12 cellular contexts compared by ENCODE assay signal in genomic region chr5:141234109-141234508, GRCh38. TPM values are rescaled to one million over a fixed set of nuclear protein-coding genes. Genes with fewer than 3 reads are reported as not detected.
DNase-seq lines count a peak whose midpoint lies in the region; ATAC-seq, FAIRE-seq and TF ChIP-seq lines count a peak whose summit lies in the region.
"Had no signal": no experiment of that assay in that cellular context is flagged by ENCODE, and none has a peak within 500 bp of the region (broad histone marks: within the 10 kb centered on the region; RNA-seq: fewer than 3 reads in every experiment).

No MANE protein-coding gene starts in this region.

- peaks cover 14% of the 10 kb centered on the region for H3K9me3 Mint-ChIP-seq in activated CD4-positive, alpha-beta T cell treated with anti-CD3 and anti-CD28 coated beads, Interleukin-2, amount 10 ng/mL, durations not matched to agents 24 days and 14 days

- SMC1A ChIA-PET in GM12878 (lab: Charles Lee; ENCODE audit: uncharacterized antibody, unreplicated experiment), result no interaction called here

- POLR2A ChIA-PET in GM12878 (lab: Charles Lee), result no interaction called here

- FAIRE-seq in GM12878 (lab: Jason Lieb, UNC), result no peak

- H3K9me3 ChIP-seq in HUES6 (ENCODE audit: control insufficient read depth, insufficient read depth, low read depth, low read length), result peaks cover 42% of the 10 kb centered on the region
- peaks cover 2% of the 10 kb centered on the region; the same call in 1 of the 3 replicates for H3K9me3 ChIP-seq in GM12878 (replicated peaks; ENCODE audit: control insufficient read depth, insufficient read depth, low read length)
- peaks cover 0 to 23% (median 4%) of the 10 kb centered on the region in 4 donors for H3K9me3 ChIP-seq in right lobe of liver

- 41% methylated on average over 9 of the region's 9 CpGs for WGBS in GM12878 (ENCODE audit: insufficient coverage, insufficient replicate concordance, low lambda C conversion rate, missing lambda C conversion rate)
- WGBS in right lobe of liver (ENCODE audit: insufficient coverage, low coverage, low lambda C conversion rate, missing lambda C conversion rate), result 7% methylated on average over 9 of the region's 9 CpGs

- H3K9ac ChIP-seq in HUES6 (ENCODE audit: low read length), result no peak overlapping the region
- H3K9ac ChIP-seq in GM12878 (ENCODE audit: control insufficient read depth, insufficient read depth, low read length), result no peak overlapping the region

- TF ChIP-seq EP300 in GM12878 (IDR thresholded peaks at IDR 0.05; ENCODE audit: borderline replicate concordance in 1 of 2, control insufficient read depth in 1 of 2, low read depth in 2 of 2, low read length in 2 of 2), result no peak

- peak; percentile 38; the same call in 1 of the 2 replicates for TF ChIP-seq RAD21 in GM12878 (IDR thresholded peaks at IDR 0.05; ENCODE audit: insufficient read depth, low read depth, low read length)

- H3K4me1 ChIP-seq in HUES6 (ENCODE audit: control insufficient read depth, insufficient read depth, low read length) (no peaks in the 10 kb centered on the region), GM12878 (ENCODE audit: control insufficient read depth, insufficient read depth, low read length) (no peaks in the 10 kb centered on the region), right lobe of liver (no peaks in the 10 kb centered on the region)

- no peak overlapping the region for H3K4me3 Mint-ChIP-seq in activated CD4-positive, alpha-beta T cell treated with anti-CD3 and anti-CD28 coated beads, Interleukin-2, amount 10 ng/mL, durations not matched to agents 24 days and 14 days
- H3K4me3 Mint-ChIP-seq: activated naive CD8-positive, alpha-beta T cell treated with anti-CD3 and anti-CD28 coated beads, Interleukin-2, amount 50 U/mL, for 24 hours; CD8-positive, alpha-beta memory T cell had no signal

- TF ChIP-seq CTCF in AG09319 (IDR thresholded peaks at IDR 0.05; ENCODE audit: low read depth, low read length) (peak; percentile 5), GM12878 (IDR thresholded peaks at IDR 0.05 in 2 of 3, conservative IDR thresholded peaks at IDR 0.05 in 1 of 3; ENCODE audit: control insufficient read depth in 2 of 3, extremely low read depth in 1 of 3, insufficient read depth in 1 of 3, low read depth in 3 of 3, low read length in 3 of 3) (no peak; a peak in 1 of 6 replicates), right lobe of liver (IDR thresholded peaks at IDR 0.05) (peak in 3 of 4 donors; percentile 7 to 12 (median 8))

- no peak overlapping the region for H3K27ac Mint-ChIP-seq in activated CD4-positive, alpha-beta T cell treated with anti-CD3 and anti-CD28 coated beads, Interleukin-2, amount 10 ng/mL, durations not matched to agents 24 days and 14 days
- H3K27ac Mint-ChIP-seq: activated naive CD8-positive, alpha-beta T cell treated with anti-CD3 and anti-CD28 coated beads, Interleukin-2, amount 50 U/mL, for 24 hours; CD8-positive, alpha-beta memory T cell had no signal

- in situ Hi-C loops in GM12878 (cut with MboI), result no loop called here

- BruUV-seq in GM12878 (replicated peaks; lab: Mats Ljungman, UMichigan), result no TSS peak

- peaks cover 21% of the 10 kb centered on the region; the same call in 1 of the 2 replicates for H3K27me3 ChIP-seq in HUES6 (ENCODE audit: control insufficient read depth, insufficient read depth, low read length)
- no peaks in the 10 kb centered on the region for H3K27me3 ChIP-seq in GM12878 (replicated peaks in 1 of 2; ENCODE audit: control insufficient read depth in 2 of 2, insufficient read depth in 2 of 2, low read length in 1 of 2)
- H3K27me3 ChIP-seq in right lobe of liver, result no peaks in the 10 kb centered on the region

- no peak for DNase-seq in AG09319 (ENCODE audit: extremely low read depth, low read depth)
- no peak for DNase-seq in GM12878 (ENCODE audit: low read depth, low spot score)
- DNase-seq in right lobe of liver, result no peak
- DNase-seq in effector CD4-positive, alpha-beta T cell, result no peak
- no peak for DNase-seq in germinal center (ENCODE audit: low spot score)
- no peak for DNase-seq in activated CD4-positive, alpha-beta T cell treated with anti-CD3 and anti-CD28 coated beads, Interleukin-2, amount 10 ng/mL, durations not matched to agents 24 days and 14 days
- DNase-seq: activated CD4-positive, alpha-beta T cell treated with anti-CD3 and anti-CD28 coated beads, Interleukin-2, amount 50 U/mL, for 48 hours; activated naive CD8-positive, alpha-beta T cell treated with anti-CD3 and anti-CD28 coated beads, Interleukin-2, amount 50 U/mL, for 24 hours; CD8-positive, alpha-beta memory T cell; MV-4-11 had no signal

- RAD21 ChIA-PET in GM12878 (lab: Charles Lee; ENCODE audit: unreplicated experiment), result no interaction called here

- TF ChIP-seq POLR2A in GM12878 (IDR thresholded peaks at IDR 0.05; ENCODE audit: low read depth, low read length), result no peak
- no peak for TF ChIP-seq POLR2A in right lobe of liver (IDR thresholded peaks at IDR 0.05)

- H3K27ac ChIP-seq in HUES6 (ENCODE audit: low read depth, low read length) (no peak overlapping the region), GM12878 (ENCODE audit: control insufficient read depth, insufficient read depth) (no peak overlapping the region), right lobe of liver (no peak overlapping the region)

- intact Hi-C loops in GM12878 (cut with micrococcal nuclease; ENCODE audit: unreplicated experiment) (no loop called here), right lobe of liver (cut with DNase I) (no loop called here)
- intact Hi-C loops in activated CD4-positive, alpha-beta T cell treated with anti-CD3 and anti-CD28 coated beads, Interleukin-2, amount 10 ng/mL, durations not matched to agents 24 days and 14 days (cut with micrococcal nuclease), result no loop called here

- CTCF ChIA-PET in GM12878 (lab: Yijun Ruan, JAX), result interaction anchor here (0.9 to 1.1 kb wide), 2 partner anchors 11 to 330 kb away, joined by 3 to 4 read pairs; partner anchors contain the start of gene PCDHB14

- H3K36me3 Mint-ChIP-seq in activated CD4-positive, alpha-beta T cell treated with anti-CD3 and anti-CD28 coated beads, Interleukin-2, amount 10 ng/mL, durations not matched to agents 24 days and 14 days (ENCODE audit: low read depth), result no peaks in the 10 kb centered on the region

- no peak overlapping the region for H2AFZ ChIP-seq in GM12878 (ENCODE audit: control insufficient read depth, low read depth, low read length)

- peaks cover 3% of the 10 kb centered on the region for H3K27me3 Mint-ChIP-seq in activated CD4-positive, alpha-beta T cell treated with anti-CD3 and anti-CD28 coated beads, Interleukin-2, amount 10 ng/mL, durations not matched to agents 24 days and 14 days

- H3K36me3 ChIP-seq in HUES6 (ENCODE audit: control insufficient read depth, insufficient read depth, low read length), result no peaks in the 10 kb centered on the region
- no peaks in the 10 kb centered on the region for H3K36me3 ChIP-seq in GM12878 (ENCODE audit: control insufficient read depth in 2 of 2, insufficient read depth in 2 of 2, low read length in 1 of 2)
- no peaks in the 10 kb centered on the region for H3K36me3 ChIP-seq in right lobe of liver

- no peaks in the 10 kb centered on the region for H4K20me1 ChIP-seq in GM12878 (ENCODE audit: control insufficient read depth, insufficient read depth)

- H3K79me2 ChIP-seq in GM12878 (ENCODE audit: control insufficient read depth, insufficient read depth, low read length), result no peaks in the 10 kb centered on the region

- H3K4me2 ChIP-seq in GM12878 (ENCODE audit: control insufficient read depth, insufficient read depth), result no peak overlapping the region

- no peak for ATAC-seq in GM12878
- ATAC-seq in right lobe of liver, result no peak
- ATAC-seq in GM18907 (IDR thresholded peaks at IDR 0.05; ENCODE audit: unreplicated experiment), result no peak
- ATAC-seq: activated naive CD8-positive, alpha-beta T cell treated with anti-CD3 and anti-CD28 coated beads, Interleukin-2, amount 50 U/mL, for 24 hours had no signal

- H3K4me3 ChIP-seq in HUES6 (ENCODE audit: low read depth, low read length), result peak overlapping the region; percentile 41
- H3K4me3 ChIP-seq in GM12878, result no peak overlapping the region
- H3K4me3 ChIP-seq in right lobe of liver, result no peak overlapping the region

- H3K4me1 Mint-ChIP-seq in activated CD4-positive, alpha-beta T cell treated with anti-CD3 and anti-CD28 coated beads, Interleukin-2, amount 10 ng/mL, durations not matched to agents 24 days and 14 days, result no peaks in the 10 kb centered on the region
- H3K4me1 Mint-ChIP-seq: activated naive CD8-positive, alpha-beta T cell treated with anti-CD3 and anti-CD28 coated beads, Interleukin-2, amount 50 U/mL, for 24 hours; CD8-positive, alpha-beta memory T cell had no signal

RNA-seq across cellular contexts. Expression of gene PCDHB14, which starts 11.0 kb away (rescaled TPM):
- 0.23 and 0.27 TPM in 2 replicates for total RNA-seq in GM12878 (2013; cell fraction: nucleolus; rRNA removed)
- total RNA-seq in GM12878 (2014; rRNA removed), result not detected in 2 replicates
- not detected in 2 replicates for total RNA-seq in GM12878 (2014; rRNA removed; fragmentation: Illumina TruSeq; extraction: Trizol)
- total RNA-seq in GM12878 (2021), result not detected in 2 replicates
- polyA plus RNA-seq in GM12878 (2011; ENCODE audit: low read depth), result not detected
- polyA plus RNA-seq in GM12878 (2011; rRNA removed), result 0.04 TPM in 1 of 2 replicates, not detected in the other
- polyA plus RNA-seq in GM12878 (2011; cell fraction: cytosol; rRNA removed), result 0.02 TPM in 1 of 2 replicates, not detected in the other
- polyA plus RNA-seq in GM12878 (2011; cell fraction: nucleus; rRNA removed), result 0.13 and 0.19 TPM in 2 replicates
- polyA plus RNA-seq in GM12878 (2012), result not detected in 2 replicates
- polyA plus RNA-seq in GM12878 (2014; fragmentation: Illumina TruSeq; extraction: Trizol), result 0.17 TPM in 1 of 2 replicates, not detected in the other
- not detected for polyA plus RNA-seq in GM12878 (2014; fragmentation: Nextera tagmentation; extraction: Ambion mirVana)
- polyA plus RNA-seq in GM12878 (2014; rRNA removed), result not detected in 2 replicates
- polyA plus RNA-seq in GM12878 (2016; fragmentation: Nextera tagmentation; extraction: Ambion mirVana), result not detected
- polyA minus RNA-seq in GM12878 (2011; rRNA and poly(A)+ RNA removed), result 0.07 and 0.10 TPM in 2 replicates
- polyA minus RNA-seq in GM12878 (2011; cell fraction: cytosol; rRNA and poly(A)+ RNA removed), result not detected in 2 replicates
- polyA minus RNA-seq in GM12878 (2011; cell fraction: nucleus; rRNA and poly(A)+ RNA removed), result 0.12 TPM in 1 of 2 replicates, not detected in the other
- total RNA-seq in right lobe of liver, result 1 to 10 TPM in 1 of 6 experiments, under 1 TPM in 5; 0.44 to 1.0 (median 0.86) TPM
- not detected in 2 replicates for total RNA-seq in activated CD4-positive, alpha-beta T cell treated with anti-CD3 and anti-CD28 coated beads, Interleukin-2, amount 10 ng/mL, durations not matched to agents 24 days and 14 days
- polyA plus RNA-seq: CD8-positive, alpha-beta memory T cell had no signal

RNA-seq across cellular contexts. Expression of gene PCDHB15, which starts 11.1 kb away (rescaled TPM):
- 0.17 and 0.19 TPM in 2 replicates for total RNA-seq in GM12878 (2013; cell fraction: nucleolus; rRNA removed)
- not detected in 2 replicates for total RNA-seq in GM12878 (2014; rRNA removed)
- not detected in 2 replicates for total RNA-seq in GM12878 (2014; rRNA removed; fragmentation: Illumina TruSeq; extraction: Trizol)
- total RNA-seq in GM12878 (2021), result not detected in 2 replicates
- not detected for polyA plus RNA-seq in GM12878 (2011; ENCODE audit: low read depth)
- polyA plus RNA-seq in GM12878 (2011; rRNA removed), result 0.10 TPM in 2 replicates
- polyA plus RNA-seq in GM12878 (2011; cell fraction: cytosol; rRNA removed), result 0.06 and 0.07 TPM in 2 replicates
- polyA plus RNA-seq in GM12878 (2011; cell fraction: nucleus; rRNA removed), result 0.16 and 0.27 TPM in 2 replicates
- 0.03 TPM in 1 of 2 replicates, not detected in the other for polyA plus RNA-seq in GM12878 (2012)
- 0.01 TPM in 1 of 2 replicates, not detected in the other for polyA plus RNA-seq in GM12878 (2014; fragmentation: Illumina TruSeq; extraction: Trizol)
- polyA plus RNA-seq in GM12878 (2014; fragmentation: Nextera tagmentation; extraction: Ambion mirVana), result not detected
- not detected in 2 replicates for polyA plus RNA-seq in GM12878 (2014; rRNA removed)
- polyA plus RNA-seq in GM12878 (2016; fragmentation: Nextera tagmentation; extraction: Ambion mirVana), result not detected
- not detected in 2 replicates for polyA minus RNA-seq in GM12878 (2011; rRNA and poly(A)+ RNA removed)
- polyA minus RNA-seq in GM12878 (2011; cell fraction: cytosol; rRNA and poly(A)+ RNA removed), result not detected in 2 replicates
- polyA minus RNA-seq in GM12878 (2011; cell fraction: nucleus; rRNA and poly(A)+ RNA removed), result 0.19 and 0.24 TPM in 2 replicates
- under 1 TPM; 0.37 to 0.83 (median 0.63) TPM for total RNA-seq in right lobe of liver
- not detected in 2 replicates for total RNA-seq in activated CD4-positive, alpha-beta T cell treated with anti-CD3 and anti-CD28 coated beads, Interleukin-2, amount 10 ng/mL, durations not matched to agents 24 days and 14 days
- total RNA-seq: CD8-positive, alpha-beta memory T cell had no signal
- polyA plus RNA-seq: CD8-positive, alpha-beta memory T cell had no signal

RNA-seq across cellular contexts. Expression of gene PCDHB13, which starts 20.4 kb away (rescaled TPM):
- 0.15 and 0.22 TPM in 2 replicates for total RNA-seq in GM12878 (2013; cell fraction: nucleolus; rRNA removed)
- total RNA-seq in GM12878 (2014; rRNA removed) (not detected in 2 replicates), GM12878 (2014; rRNA removed; fragmentation: Illumina TruSeq; extraction: Trizol) (not detected in 2 replicates), GM12878 (2021) (0.05 TPM in 1 of 2 replicates, not detected in the other), right lobe of liver (under 1 TPM; 0.25 to 1.00 (median 0.49) TPM)
- not detected for polyA plus RNA-seq in GM12878 (2011; ENCODE audit: low read depth)
- polyA plus RNA-seq in GM12878 (2011; rRNA removed) (0.01 TPM in 2 replicates), GM12878 (2014; fragmentation: Illumina TruSeq; extraction: Trizol) (0.03 TPM in 1 of 2 replicates, not detected in the other), GM12878 (2014; fragmentation: Nextera tagmentation; extraction: Ambion mirVana) (not detected), GM12878 (2014; rRNA removed) (not detected in 2 replicates), GM12878 (2016; fragmentation: Nextera tagmentation; extraction: Ambion mirVana) (not detected)
- polyA plus RNA-seq in GM12878 (2011; cell fraction: cytosol; rRNA removed), result 0.03 TPM in 1 of 2 replicates, not detected in the other
- polyA plus RNA-seq in GM12878 (2011; cell fraction: nucleus; rRNA removed), result 0.03 and 0.09 TPM in 2 replicates
- 0.03 TPM in 1 of 2 replicates, not detected in the other for polyA plus RNA-seq in GM12878 (2012)
- polyA minus RNA-seq in GM12878 (2011; rRNA and poly(A)+ RNA removed), result 0.05 and 0.07 TPM in 2 replicates
- polyA minus RNA-seq in GM12878 (2011; cell fraction: cytosol; rRNA and poly(A)+ RNA removed), result not detected in 2 replicates
- under 0.01 TPM in 1 of 2 replicates, not detected in the other for polyA minus RNA-seq in GM12878 (2011; cell fraction: nucleus; rRNA and poly(A)+ RNA removed)
- 0.05 TPM in 1 of 2 replicates, not detected in the other for total RNA-seq in activated CD4-positive, alpha-beta T cell treated with anti-CD3 and anti-CD28 coated beads, Interleukin-2, amount 10 ng/mL, durations not matched to agents 24 days and 14 days
- polyA plus RNA-seq: CD8-positive, alpha-beta memory T cell had no signal

RNA-seq across cellular contexts. Expression of gene PCDHB12, which starts 25.6 kb away (rescaled TPM):
- total RNA-seq in GM12878 (2013; cell fraction: nucleolus; rRNA removed), result not detected in 2 replicates
- total RNA-seq in GM12878 (2014; rRNA removed), result not detected in 2 replicates
- not detected in 2 replicates for total RNA-seq in GM12878 (2014; rRNA removed; fragmentation: Illumina TruSeq; extraction: Trizol)
- not detected in 2 replicates for total RNA-seq in GM12878 (2021)
- not detected for polyA plus RNA-seq in GM12878 (2011; ENCODE audit: low read depth)
- 0.04 TPM in 1 of 2 replicates, not detected in the other for polyA plus RNA-seq in GM12878 (2011; rRNA removed)
- 0.04 TPM in 1 of 2 replicates, not detected in the other for polyA plus RNA-seq in GM12878 (2011; cell fraction: cytosol; rRNA removed)
- 0.03 TPM in 1 of 2 replicates, not detected in the other for polyA plus RNA-seq in GM12878 (2011; cell fraction: nucleus; rRNA removed)
- not detected in 2 replicates for polyA plus RNA-seq in GM12878 (2012)
- polyA plus RNA-seq in GM12878 (2014; fragmentation: Illumina TruSeq; extraction: Trizol), result 0.04 TPM in 1 of 2 replicates, not detected in the other
- not detected for polyA plus RNA-seq in GM12878 (2014; fragmentation: Nextera tagmentation; extraction: Ambion mirVana)
- not detected in 2 replicates for polyA plus RNA-seq in GM12878 (2014; rRNA removed)
- under 1 TPM in 1 of 2 experiments, not detected in 1; 0.08 TPM for polyA plus RNA-seq in GM12878 (2016; fragmentation: Nextera tagmentation; extraction: Ambion mirVana)
- polyA minus RNA-seq in GM12878 (2011; rRNA and poly(A)+ RNA removed), result not detected in 2 replicates
- not detected in 2 replicates for polyA minus RNA-seq in GM12878 (2011; cell fraction: cytosol; rRNA and poly(A)+ RNA removed)
- polyA minus RNA-seq in GM12878 (2011; cell fraction: nucleus; rRNA and poly(A)+ RNA removed), result not detected in 2 replicates
- total RNA-seq in right lobe of liver, result 1 to 10 TPM in 1 of 6 experiments, under 1 TPM in 4, not detected in 1; 0.27 to 1.1 (median 0.33) TPM
- total RNA-seq in activated CD4-positive, alpha-beta T cell treated with anti-CD3 and anti-CD28 coated beads, Interleukin-2, amount 10 ng/mL, durations not matched to agents 24 days and 14 days, result not detected in 2 replicates
- total RNA-seq: CD8-positive, alpha-beta memory T cell had no signal
- polyA plus RNA-seq: CD8-positive, alpha-beta memory T cell had no signal

RNA-seq across cellular contexts. Expression of gene PCDHB11, which starts 34.7 kb away (rescaled TPM):
- total RNA-seq in GM12878 (2013; cell fraction: nucleolus; rRNA removed), result 0.22 TPM in 1 of 2 replicates, not detected in the other
- not detected in 2 replicates for total RNA-seq in GM12878 (2014; rRNA removed)
- not detected in 2 replicates for total RNA-seq in GM12878 (2014; rRNA removed; fragmentation: Illumina TruSeq; extraction: Trizol)
- total RNA-seq in GM12878 (2021), result not detected in 2 replicates
- not detected for polyA plus RNA-seq in GM12878 (2011; ENCODE audit: low read depth)
- polyA plus RNA-seq in GM12878 (2011; rRNA removed), result not detected in 2 replicates
- polyA plus RNA-seq in GM12878 (2011; cell fraction: cytosol; rRNA removed), result not detected in 2 replicates
- polyA plus RNA-seq in GM12878 (2011; cell fraction: nucleus; rRNA removed), result not detected in 2 replicates
- not detected in 2 replicates for polyA plus RNA-seq in GM12878 (2012)
- polyA plus RNA-seq in GM12878 (2014; fragmentation: Illumina TruSeq; extraction: Trizol), result not detected in 2 replicates
- not detected for polyA plus RNA-seq in GM12878 (2014; fragmentation: Nextera tagmentation; extraction: Ambion mirVana)
- not detected in 2 replicates for polyA plus RNA-seq in GM12878 (2014; rRNA removed)
- not detected for polyA plus RNA-seq in GM12878 (2016; fragmentation: Nextera tagmentation; extraction: Ambion mirVana)
- 0.15 TPM in 1 of 2 replicates, not detected in the other for polyA minus RNA-seq in GM12878 (2011; rRNA and poly(A)+ RNA removed)
- not detected in 2 replicates for polyA minus RNA-seq in GM12878 (2011; cell fraction: cytosol; rRNA and poly(A)+ RNA removed)
- 0.19 TPM in 1 of 2 replicates, not detected in the other for polyA minus RNA-seq in GM12878 (2011; cell fraction: nucleus; rRNA and poly(A)+ RNA removed)
- total RNA-seq in right lobe of liver, result under 1 TPM in 5 of 6 experiments, not detected in 1; 0.06 to 0.44 (median 0.19) TPM
- total RNA-seq in activated CD4-positive, alpha-beta T cell treated with anti-CD3 and anti-CD28 coated beads, Interleukin-2, amount 10 ng/mL, durations not matched to agents 24 days and 14 days, result not detected in 2 replicates
- total RNA-seq: CD8-positive, alpha-beta memory T cell had no signal
- polyA plus RNA-seq: CD8-positive, alpha-beta memory T cell had no signal

Comparison
In these comparisons a context has a peak if more than half of its experiments do, and no peak if none do; other contexts are left out.
1. CTCF ChIP-seq: peak in AG09319 (single experiment) and right lobe of liver (3 of 4); none in GM12878 (0 of 3).